Comparison of ENCODE assay signal across 20 cellular contexts in genomic region chr16:59021751-59022150, GRCh38.
DNase-seq lines count a peak whose midpoint lies in the region; ATAC-seq and TF ChIP-seq lines count a peak whose summit lies in the region.
"Had no signal": no experiment of that assay in that cellular context is flagged by ENCODE, and none has a peak within 500 bp of the region (broad histone marks: within the 10 kb centered on the region; RNA-seq: fewer than 3 reads in every experiment).

No MANE protein-coding gene starts in this region.

- no peak for ATAC-seq in activated CD8-positive, alpha-beta T cell treated with anti-CD3 and anti-CD28 coated beads, Interleukin-2, amount 10 ng/mL, durations not matched to agents 7 days and 5 days
- ATAC-seq in left colon = no peak
- ATAC-seq: GM12878; HCT116; stimulated activated naive B cell treated with anti-CD40 and anti-IgM and Interleukin-4, amounts not matched to agents 10 μg/mL and 1 μg/mL and 100 μg/mL, for 72 hours had no signal

- no peak overlapping the region for H2AFZ ChIP-seq in fibroblast of lung (ENCODE audit: low read length)

- no peak overlapping the region for H3K27ac Mint-ChIP-seq in activated CD8-positive, alpha-beta T cell treated with anti-CD3 and anti-CD28 coated beads, Interleukin-2, amount 10 ng/mL, durations not matched to agents 7 days and 5 days
- H3K27ac Mint-ChIP-seq: stimulated activated naive B cell treated with anti-CD40 and anti-IgM and Interleukin-4, amounts not matched to agents 10 μg/mL and 1 μg/mL and 100 μg/mL, for 72 hours had no signal

- TF ChIP-seq CTCF in fibroblast of lung (conservative IDR thresholded peaks at IDR 0.05 in 1 of 2, IDR thresholded peaks at IDR 0.05 in 1 of 2; ENCODE audit: low read depth in 1 of 2, low read length in 2 of 2) (no peak), retinal pigment epithelial cell (conservative IDR thresholded peaks at IDR 0.05; ENCODE audit: low read depth, low read length) (no peak)

- H3K4me2 ChIP-seq in fibroblast of lung (ENCODE audit: extremely low read depth, insufficient read depth, low read length) = no peak overlapping the region
- H3K4me2 ChIP-seq: KMS-11 had no signal

- H3K27me3 ChIP-seq in fibroblast of lung (ENCODE audit: control insufficient read depth, insufficient read depth, low read length) = no peaks in the 10 kb centered on the region
- H3K27me3 ChIP-seq: BE2C, esophagus squamous epithelium, sigmoid colon had no signal

- no peak overlapping the region for H3K4me3 Mint-ChIP-seq in activated CD8-positive, alpha-beta T cell treated with anti-CD3 and anti-CD28 coated beads, Interleukin-2, amount 10 ng/mL, durations not matched to agents 7 days and 5 days
- H3K4me3 Mint-ChIP-seq: stimulated activated naive B cell treated with anti-CD40 and anti-IgM and Interleukin-4, amounts not matched to agents 10 μg/mL and 1 μg/mL and 100 μg/mL, for 72 hours had no signal

- H3K9me3 Mint-ChIP-seq in activated CD8-positive, alpha-beta T cell treated with anti-CD3 and anti-CD28 coated beads, Interleukin-2, amount 10 ng/mL, durations not matched to agents 7 days and 5 days (ENCODE audit: insufficient read depth) = no peaks in the 10 kb centered on the region

- no peak overlapping the region for H3K9ac ChIP-seq in fibroblast of lung (ENCODE audit: insufficient read depth, low read length)
- H3K9ac ChIP-seq: KMS-11 had no signal

- H3K4me3 ChIP-seq in fibroblast of lung (replicated peaks in 1 of 4; ENCODE audit: control extremely low read depth in 1 of 4, insufficient read depth in 1 of 4, low read depth in 3 of 4, low read length in 4 of 4) (no peak overlapping the region), retinal pigment epithelial cell (ENCODE audit: low read length) (no peak overlapping the region)
- H3K4me3 ChIP-seq: esophagus squamous epithelium, GM12878, sigmoid colon had no signal

- no peaks in the 10 kb centered on the region for H4K20me1 ChIP-seq in fibroblast of lung (ENCODE audit: control insufficient read depth, extremely low read depth, insufficient read depth, low read length)

- H3K27ac ChIP-seq in fibroblast of lung (ENCODE audit: insufficient read depth, low read length) = no peak overlapping the region
- H3K27ac ChIP-seq: esophagus squamous epithelium, KMS-11, sigmoid colon had no signal

- intact Hi-C loops in left colon (cut with DNase I, micrococcal nuclease) = no loop called here

- no peaks in the 10 kb centered on the region for H3K4me1 ChIP-seq in fibroblast of lung (ENCODE audit: control insufficient read depth, extremely low read depth, insufficient read depth, low read length)
- H3K4me1 ChIP-seq: BE2C, esophagus squamous epithelium, sigmoid colon had no signal

- H3K36me3 ChIP-seq in fibroblast of lung (ENCODE audit: control insufficient read depth, insufficient read depth, low read length) = no peaks in the 10 kb centered on the region
- H3K36me3 ChIP-seq: BE2C, esophagus squamous epithelium, sigmoid colon had no signal

- H3K27me3 Mint-ChIP-seq in activated CD8-positive, alpha-beta T cell treated with anti-CD3 and anti-CD28 coated beads, Interleukin-2, amount 10 ng/mL, durations not matched to agents 7 days and 5 days (ENCODE audit: low read depth) = no peaks in the 10 kb centered on the region
- H3K27me3 Mint-ChIP-seq: stimulated activated naive B cell treated with anti-CD40 and anti-IgM and Interleukin-4, amounts not matched to agents 10 μg/mL and 1 μg/mL and 100 μg/mL, for 72 hours had no signal

- H3K36me3 Mint-ChIP-seq in activated CD8-positive, alpha-beta T cell treated with anti-CD3 and anti-CD28 coated beads, Interleukin-2, amount 10 ng/mL, durations not matched to agents 7 days and 5 days (ENCODE audit: low read depth) = no peaks in the 10 kb centered on the region
- H3K36me3 Mint-ChIP-seq: stimulated activated naive B cell treated with anti-CD40 and anti-IgM and Interleukin-4, amounts not matched to agents 10 μg/mL and 1 μg/mL and 100 μg/mL, for 72 hours had no signal

- CTCF ChIA-PET in activated CD8-positive, alpha-beta T cell treated with anti-CD3 and anti-CD28 coated beads, Interleukin-2, amount 10 ng/mL, durations not matched to agents 7 days and 5 days (lab: Charles Lee) = no interaction called here

- POLR2A ChIA-PET in activated CD8-positive, alpha-beta T cell treated with anti-CD3 and anti-CD28 coated beads, Interleukin-2, amount 10 ng/mL, durations not matched to agents 7 days and 5 days (lab: Charles Lee) = no interaction called here

- H3K79me2 ChIP-seq in fibroblast of lung (ENCODE audit: control insufficient read depth, insufficient read depth, low read length) = no peaks in the 10 kb centered on the region

- DNase-seq in GM03348 (ENCODE audit: low spot score) = peak; percentile 16
- peak; percentile 60 for DNase-seq in RKO (ENCODE audit: low spot score)
- DNase-seq in fibroblast of lung (ENCODE audit: low read depth in 2 of 2) = peak; percentile 25 to 44
- peak; percentile 27 for DNase-seq in retinal pigment epithelial cell (ENCODE audit: low read depth)
- no peak for DNase-seq in activated CD8-positive, alpha-beta T cell treated with anti-CD3 and anti-CD28 coated beads, Interleukin-2, amount 10 ng/mL, durations not matched to agents 7 days and 5 days
- no peak for DNase-seq in stimulated activated naive CD4-positive, alpha-beta T cell (lab: John Stamatoyannopoulos, UW)
- DNase-seq in left colon = no peak
- DNase-seq: activated CD4-positive, alpha-beta T cell treated with anti-CD3 and anti-CD28 coated beads for 4 hours; BE2C; caudate nucleus; esophagus squamous epithelium; GF-D8; NCI-H1092; NCI-H2081; NCI-H510A treated with DMSO at 0.1 percent for 48 hours; sigmoid colon; stimulated activated naive B cell treated with anti-CD40 and anti-IgM and Interleukin-4, amounts not matched to agents 10 μg/mL and 1 μg/mL and 100 μg/mL, for 72 hours had no signal

- no peaks in the 10 kb centered on the region for H3K4me1 Mint-ChIP-seq in activated CD8-positive, alpha-beta T cell treated with anti-CD3 and anti-CD28 coated beads, Interleukin-2, amount 10 ng/mL, durations not matched to agents 7 days and 5 days (ENCODE audit: low read depth)
- H3K4me1 Mint-ChIP-seq: stimulated activated naive B cell treated with anti-CD40 and anti-IgM and Interleukin-4, amounts not matched to agents 10 μg/mL and 1 μg/mL and 100 μg/mL, for 72 hours had no signal

- H3K9me3 ChIP-seq in fibroblast of lung (ENCODE audit: control insufficient read depth, insufficient read depth, low read depth, low read length) = no peaks in the 10 kb centered on the region
- H3K9me3 ChIP-seq: BE2C, sigmoid colon had no signal

Comparison
In these comparisons a context has a peak if more than half of its experiments do, and no peak if none do; other contexts are left out.
1. DNase-seq: peak in GM03348 (single experiment), RKO (single experiment), fibroblast of lung (2 of 2) and retinal pigment epithelial cell (single experiment); none in activated CD8-positive, alpha-beta T cell treated with anti-CD3 and anti-CD28 coated beads, Interleukin-2, amount 10 ng/mL, durations not matched to agents 7 days and 5 days (single experiment), stimulated activated naive CD4-positive, alpha-beta T cell (0 of 6) and left colon (0 of 2).